1 cellular context compared by ENCODE assay signal in genomic region chr2:74204436-74204835, GRCh38.
TF ChIP-seq lines count a peak whose summit lies in the region.

No MANE protein-coding gene starts in this region.

TF ChIP-seq in A549, 52 proteins besides CTCF, POLR2A, EP300 and RAD21 (continued from another document):
- no peak for TF ChIP-seq BCL3 (IDR thresholded peaks at IDR 0.05)
- no peak for TF ChIP-seq JUN (IDR thresholded peaks at IDR 0.05)
- no peak for TF ChIP-seq CBX8 (IDR thresholded peaks at IDR 0.05)
- TF ChIP-seq JUNB (IDR thresholded peaks at IDR 0.05): no peak
- TF ChIP-seq RNF2 (IDR thresholded peaks at IDR 0.05; ENCODE audit: borderline replicate concordance, low read depth): no peak
- no peak for TF ChIP-seq PHF8 (IDR thresholded peaks at IDR 0.05; ENCODE audit: borderline replicate concordance, low read depth)
- TF ChIP-seq HMGXB4 (CRISPR knock-in tag; IDR thresholded peaks at IDR 0.05; ENCODE audit: borderline replicate concordance): no peak
- no peak for TF ChIP-seq E2F6 (IDR thresholded peaks at IDR 0.05; ENCODE audit: borderline replicate concordance, low read depth)
- TF ChIP-seq GATA3 (IDR thresholded peaks at IDR 0.05; ENCODE audit: borderline replicate concordance): no peak
